ENCODE assay signal across 20 cellular contexts in the genomic region with DNA sequence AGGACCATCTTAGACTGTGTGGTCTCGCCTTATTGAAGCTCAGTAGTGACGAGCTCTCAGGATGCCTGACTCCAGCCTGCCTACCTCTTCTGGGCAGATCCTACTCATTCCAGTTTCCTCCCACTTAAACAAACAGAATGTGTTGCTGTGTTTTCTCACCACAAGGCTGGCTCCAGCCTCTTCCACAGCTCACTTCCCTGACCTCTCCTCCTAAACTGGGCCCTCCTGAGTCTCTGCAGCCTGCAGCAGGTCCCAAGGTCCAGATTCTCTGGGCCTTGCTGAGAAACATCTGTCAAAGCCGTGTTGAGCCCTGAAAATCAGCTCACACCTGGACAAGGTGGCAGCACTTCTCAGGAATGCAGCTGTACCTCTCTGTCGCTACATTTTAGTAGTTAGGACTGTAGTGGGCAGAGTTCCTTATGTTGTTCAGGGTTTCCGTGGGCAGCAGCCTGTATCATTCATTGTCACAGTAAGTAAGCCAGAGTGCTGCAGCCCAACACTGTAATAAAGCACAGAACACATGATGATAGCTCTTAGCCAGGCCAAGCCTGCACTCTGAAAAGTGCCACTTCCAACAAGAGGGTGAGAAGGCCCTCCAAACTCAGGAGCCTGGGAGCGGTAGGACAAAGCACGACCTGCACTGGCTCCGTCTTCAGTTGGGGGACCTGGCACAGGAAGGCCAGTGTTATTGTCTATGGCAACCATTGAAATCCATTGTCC.
DNase-seq lines count a peak whose midpoint lies in the region; ATAC-seq and TF ChIP-seq lines count a peak whose summit lies in the region.
"Had no signal": no experiment of that assay in that cellular context is flagged by ENCODE, and none has a peak within 500 bp of the region (broad histone marks: within the 10 kb centered on the region; RNA-seq: fewer than 3 reads in every experiment).

No MANE protein-coding gene starts in this region.

- ATAC-seq in PC-3 (peak; percentile 58), lower lobe of right lung (peak; percentile 88 to 90), HG03196 (IDR thresholded peaks at IDR 0.05; ENCODE audit: unreplicated experiment) (no peak), HG03442 (IDR thresholded peaks at IDR 0.05; ENCODE audit: unreplicated experiment) (no peak), HG03159 (IDR thresholded peaks at IDR 0.05; ENCODE audit: unreplicated experiment) (no peak)
- ATAC-seq: activated T-helper 17 cell treated with anti-CD3 and anti-CD28 coated beads, Interleukin-2, amount 50 U/mL, for 72 hours; natural killer cell had no signal

- no peaks in the 10 kb centered on the region for H4K20me1 ChIP-seq in PC-3 (ENCODE audit: low read length)

- H3K4me1 ChIP-seq in PC-3 (ENCODE audit: insufficient read depth, low read length) = no peaks in the 10 kb centered on the region
- H3K4me1 ChIP-seq in lower lobe of right lung = peaks cover 13% of the 10 kb centered on the region

- peak; percentile 39 for DNase-seq in DMS153 treated with DMSO at 0.1 percent for 48 hours (lab: John Stamatoyannopoulos, UW; ENCODE audit: unreplicated experiment)
- DNase-seq in HuH-7 (ENCODE audit: low spot score) = peak; percentile 3
- peak; percentile 22 for DNase-seq in PC-3
- peak; percentile 60 for DNase-seq in lower lobe of right lung
- no peak for DNase-seq in effector CD4-positive, alpha-beta T cell
- DNase-seq: activated CD4-positive, alpha-beta T cell treated with anti-CD3 and anti-CD28 coated beads, Interleukin-2, amount 10 ng/mL, durations not matched to agents 7 days and 5 days; cerebellar nuclear complex; foreskin melanocyte; GOT3; natural killer cell; NCI-H1694; NCI-H82; PC-9; stimulated activated naive CD4-positive, alpha-beta T cell; T-helper 1 cell had no signal

- no TSS peak for BruUV-seq in PC-3 (replicated peaks; lab: Mats Ljungman, UMichigan)

- H3K79me2 ChIP-seq in PC-3 (ENCODE audit: low read length) = no peaks in the 10 kb centered on the region

- H3F3A ChIP-seq in PC-3 (ENCODE audit: low read length, unreplicated experiment) = no peaks in the 10 kb centered on the region

- TF ChIP-seq CTCF in PC-3 (conservative IDR thresholded peaks at IDR 0.05; ENCODE audit: low read depth, low read length) = no peak
- no peak for TF ChIP-seq CTCF in lower lobe of right lung (IDR thresholded peaks at IDR 0.05)

- H3K27ac ChIP-seq in PC-3 (ENCODE audit: low read length) = no peak overlapping the region
- peak overlapping the region; percentile 80 for H3K27ac ChIP-seq in lower lobe of right lung
- H3K27ac ChIP-seq: PC-9, thoracic aorta had no signal

- POLR2A ChIA-PET in PC-3 (lab: Charles Lee; ENCODE audit: unreplicated experiment) = interaction anchor here (0.5 kb wide), 1 partner anchor 489 kb away, joined by 3 read pairs; no protein-coding TSS in a partner anchor

- H3K9me2 ChIP-seq in PC-3 (replicated peaks; ENCODE audit: low read length) = no peaks in the 10 kb centered on the region

- no peak overlapping the region for H3K4me3 ChIP-seq in PC-3 (ENCODE audit: low read length)
- H3K4me3 ChIP-seq in lower lobe of right lung = no peak overlapping the region
- H3K4me3 ChIP-seq: PC-9, thoracic aorta had no signal

- H3K27me3 ChIP-seq in PC-3 (ENCODE audit: low read length) (peaks cover 37% of the 10 kb centered on the region), lower lobe of right lung (ENCODE audit: low read depth) (no peaks in the 10 kb centered on the region)

- intact Hi-C loops in PC-3 (cut with micrococcal nuclease) = no loop called here
- intact Hi-C loops in lower lobe of right lung (cut with DNase I) = no loop called here

- H3K4me2 ChIP-seq in PC-3 (ENCODE audit: low read length) = no peak overlapping the region
- H3K4me2 ChIP-seq: PC-9 had no signal

- H3K9me3 ChIP-seq in PC-3 (ENCODE audit: low read length) (no peaks in the 10 kb centered on the region), lower lobe of right lung (no peaks in the 10 kb centered on the region)
- H3K9me3 ChIP-seq: thoracic aorta had no signal

- H3K9ac ChIP-seq in PC-3 (ENCODE audit: low read length) = no peak overlapping the region

- CTCF ChIA-PET in PC-3 (lab: Charles Lee) = interaction anchor here (0.6 kb wide), 1 partner anchor 13 kb away, joined by 3 read pairs; no protein-coding TSS in a partner anchor

- H2AFZ ChIP-seq in PC-3 (ENCODE audit: low read length) = no peak overlapping the region
- H2AFZ ChIP-seq: PC-9 had no signal

- H3K36me3 ChIP-seq in PC-3 (ENCODE audit: low read depth, low read length) (no peaks in the 10 kb centered on the region), lower lobe of right lung (no peaks in the 10 kb centered on the region)
- H3K36me3 ChIP-seq: thoracic aorta had no signal

Comparison
In these comparisons a context has a peak if more than half of its experiments do, and no peak if none do; other contexts are left out.
1. ATAC-seq: peak in PC-3 (single experiment) and lower lobe of right lung (2 of 2); none in HG03196 (single experiment), HG03442 (single experiment) and HG03159 (single experiment).